18 cellular contexts compared by ENCODE assay signal in the genomic region with DNA sequence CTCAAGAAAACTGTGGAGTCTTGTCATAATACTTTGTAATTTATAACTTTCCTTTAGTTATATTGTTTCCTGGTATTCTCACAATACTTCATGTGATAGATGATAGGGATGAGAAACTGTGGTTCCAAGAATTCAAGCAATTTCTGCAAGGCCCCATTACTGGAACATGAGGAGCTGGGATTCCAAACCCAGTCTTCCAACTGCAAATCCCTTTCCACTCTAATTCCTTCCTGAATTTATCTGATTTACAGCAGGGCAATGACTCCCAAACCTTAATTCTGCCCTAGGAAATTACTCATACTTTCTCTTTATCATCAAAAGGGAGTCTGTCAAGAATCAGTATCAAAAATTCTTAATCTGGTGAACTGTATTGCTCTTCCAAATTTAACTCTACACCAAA. TPM values are rescaled to one million over a fixed set of nuclear protein-coding genes. Genes with fewer than 3 reads are reported as not detected.
A peak's percentile ranks its signal among the peaks of the same experiment; 100 is the strongest.
DNase-seq lines count a peak whose midpoint lies in the region; FAIRE-seq and TF ChIP-seq lines count a peak whose summit lies in the region.
"Had no signal": no experiment of that assay in that cellular context is flagged by ENCODE, and none has a peak within 500 bp of the region (broad histone marks: within the 10 kb centered on the region; RNA-seq: fewer than 3 reads in every experiment).

No MANE protein-coding gene starts in this region.

- CTCF ChIA-PET in endothelial cell of umbilical vein (lab: Charles Lee) (interaction anchor here (0.8 kb wide), 1 partner anchor 338 kb away, joined by 3 read pairs; no protein-coding TSS in a partner anchor), HEK293T (lab: Yijun Ruan, JAX) (no interaction called here)
- CTCF ChIA-PET in activated CD4-positive, alpha-beta memory T cell treated with anti-CD3 and anti-CD28 coated beads, Interleukin-2, amount 10 ng/mL, durations not matched to agents 7 days and 5 days (lab: Charles Lee): no interaction called here

- H3K27ac Mint-ChIP-seq in activated CD4-positive, alpha-beta memory T cell treated with anti-CD3 and anti-CD28 coated beads, Interleukin-2, amount 10 ng/mL, durations not matched to agents 7 days and 5 days: no peak overlapping the region
- H3K27ac Mint-ChIP-seq: CD14-positive monocyte; CD4-positive, alpha-beta memory T cell had no signal

- BruUV-seq in endothelial cell of umbilical vein (replicated peaks; lab: Mats Ljungman, UMichigan): no TSS peak

- H3K9me3 ChIP-seq in Karpas-422 (ENCODE audit: low read length): no peaks in the 10 kb centered on the region
- H3K9me3 ChIP-seq in endothelial cell of umbilical vein (replicated peaks; ENCODE audit: control insufficient read depth, insufficient read depth, low read length): no peaks in the 10 kb centered on the region
- no peaks in the 10 kb centered on the region for H3K9me3 ChIP-seq in vagina
- H3K9me3 ChIP-seq: BLaER1, HAP-1 had no signal

- no peak overlapping the region for H3K9ac ChIP-seq in Karpas-422 (ENCODE audit: low read length)
- no peak overlapping the region for H3K9ac ChIP-seq in endothelial cell of umbilical vein (replicated peaks; ENCODE audit: extremely low read depth, insufficient read depth, low read length)
- H3K9ac ChIP-seq: BLaER1, GM23248 had no signal

- no peaks in the 10 kb centered on the region for H3K9me2 ChIP-seq in Karpas-422 (replicated peaks; ENCODE audit: insufficient read depth, low read length)

- H3K4me3 Mint-ChIP-seq in activated CD4-positive, alpha-beta memory T cell treated with anti-CD3 and anti-CD28 coated beads, Interleukin-2, amount 10 ng/mL, durations not matched to agents 7 days and 5 days: no peak overlapping the region
- H3K4me3 Mint-ChIP-seq: CD14-positive monocyte; CD4-positive, alpha-beta memory T cell had no signal

- H3K79me2 ChIP-seq in Karpas-422 (ENCODE audit: low read length) (no peaks in the 10 kb centered on the region), endothelial cell of umbilical vein (ENCODE audit: control insufficient read depth, insufficient read depth, low read length) (no peaks in the 10 kb centered on the region)

- DNase-seq in Karpas-422: no peak
- DNase-seq in NCI-H69 (lab: John Stamatoyannopoulos, UW): peak; percentile 37
- DNase-seq in endothelial cell of umbilical vein (ENCODE audit: low read depth, low spot score): no peak
- DNase-seq in retina: peak; percentile 26
- no peak for DNase-seq in activated CD4-positive, alpha-beta memory T cell treated with anti-CD3 and anti-CD28 coated beads, Interleukin-2, amount 10 ng/mL, durations not matched to agents 7 days and 5 days
- DNase-seq in vagina (ENCODE audit: extremely low spot score in 2 of 2): no peak
- no peak for DNase-seq in HEK293T (ENCODE audit: extremely low spot score)
- DNase-seq: 8988T; CD4-positive, alpha-beta memory T cell; DMS153; DMS79; GDM1; GM23248 had no signal

- no peaks in the 10 kb centered on the region for H3K36me3 Mint-ChIP-seq in activated CD4-positive, alpha-beta memory T cell treated with anti-CD3 and anti-CD28 coated beads, Interleukin-2, amount 10 ng/mL, durations not matched to agents 7 days and 5 days (ENCODE audit: low read depth)
- H3K36me3 Mint-ChIP-seq: CD14-positive monocyte; CD4-positive, alpha-beta memory T cell had no signal

- no peaks in the 10 kb centered on the region for H3K27me3 Mint-ChIP-seq in activated CD4-positive, alpha-beta memory T cell treated with anti-CD3 and anti-CD28 coated beads, Interleukin-2, amount 10 ng/mL, durations not matched to agents 7 days and 5 days

- dilution Hi-C loops in endothelial cell of umbilical vein (cut with MboI; ENCODE audit: extremely low pct_ligation_motif_present, low sequenced_read_pairs): no loop called here

- POLR2A ChIA-PET in endothelial cell of umbilical vein (lab: Charles Lee): no interaction called here
- POLR2A ChIA-PET in activated CD4-positive, alpha-beta memory T cell treated with anti-CD3 and anti-CD28 coated beads, Interleukin-2, amount 10 ng/mL, durations not matched to agents 7 days and 5 days (lab: Charles Lee): no interaction called here
- POLR2A ChIA-PET in HEK293T (lab: Yijun Ruan, JAX): no interaction called here

- peak; percentile 46 for FAIRE-seq in endothelial cell of umbilical vein (lab: Jason Lieb, UNC)
- FAIRE-seq: GM12892, GM18507 had no signal

- H3K27me3 ChIP-seq in Karpas-422 (ENCODE audit: low read length) (no peaks in the 10 kb centered on the region), endothelial cell of umbilical vein (ENCODE audit: control insufficient read depth in 2 of 2, insufficient read depth in 2 of 2, low read length in 2 of 2) (no peaks in the 10 kb centered on the region), vagina (no peaks in the 10 kb centered on the region)
- H3K27me3 ChIP-seq: BLaER1 had no signal

- intact Hi-C loops in endothelial cell of umbilical vein (cut with micrococcal nuclease) (no loop called here), vagina (cut with DNase I) (no loop called here)

- H4K20me1 ChIP-seq in Karpas-422 (ENCODE audit: insufficient read depth, low read depth, low read length) (no peaks in the 10 kb centered on the region), endothelial cell of umbilical vein (replicated peaks; ENCODE audit: control insufficient read depth, extremely low read depth, insufficient read depth, low read length) (no peaks in the 10 kb centered on the region)
- H4K20me1 ChIP-seq: BLaER1 had no signal

- no peaks in the 10 kb centered on the region for H3K9me1 ChIP-seq in endothelial cell of umbilical vein (replicated peaks; ENCODE audit: control insufficient read depth, extremely low read depth, insufficient read depth, low read length)

- H3K27ac ChIP-seq in Karpas-422 (ENCODE audit: low read length) (no peak overlapping the region), endothelial cell of umbilical vein (ENCODE audit: insufficient read depth, low read depth, low read length) (no peak overlapping the region), vagina (no peak overlapping the region)
- H3K27ac ChIP-seq: BLaER1, GM23248 had no signal

- H3K4me2 ChIP-seq in Karpas-422 (ENCODE audit: low read depth, low read length, poor library complexity, severe bottlenecking) (peak overlapping the region; percentile 10), endothelial cell of umbilical vein (ENCODE audit: insufficient read depth, low read length) (no peak overlapping the region)
- H3K4me2 ChIP-seq: BLaER1 had no signal

- H3K4me1 ChIP-seq in Karpas-422 (ENCODE audit: low read length): peaks cover 12% of the 10 kb centered on the region
- H3K4me1 ChIP-seq in endothelial cell of umbilical vein (ENCODE audit: control insufficient read depth, extremely low read depth, insufficient read depth, low read length): no peaks in the 10 kb centered on the region
- no peaks in the 10 kb centered on the region for H3K4me1 ChIP-seq in vagina
- H3K4me1 ChIP-seq: BLaER1, HAP-1 had no signal

- no peaks in the 10 kb centered on the region for H3K36me3 ChIP-seq in Karpas-422 (ENCODE audit: insufficient read depth, low read length)
- no peaks in the 10 kb centered on the region for H3K36me3 ChIP-seq in endothelial cell of umbilical vein (ENCODE audit: control insufficient read depth in 2 of 2, extremely low read depth in 1 of 2, insufficient read depth in 2 of 2, low read length in 2 of 2)
- H3K36me3 ChIP-seq in vagina: no peaks in the 10 kb centered on the region
- H3K36me3 ChIP-seq: BLaER1, HAP-1 had no signal

- TF ChIP-seq POLR2A in endothelial cell of umbilical vein (IDR thresholded peaks at IDR 0.05; ENCODE audit: low read depth, low read length) (no peak), vagina (IDR thresholded peaks at IDR 0.05) (no peak)

- no peaks in the 10 kb centered on the region for H3K4me1 Mint-ChIP-seq in activated CD4-positive, alpha-beta memory T cell treated with anti-CD3 and anti-CD28 coated beads, Interleukin-2, amount 10 ng/mL, durations not matched to agents 7 days and 5 days
- H3K4me1 Mint-ChIP-seq: CD14-positive monocyte; CD4-positive, alpha-beta memory T cell had no signal

- H2AFZ ChIP-seq in Karpas-422 (ENCODE audit: low read length) (no peak overlapping the region), endothelial cell of umbilical vein (ENCODE audit: low read depth, low read length) (no peak overlapping the region)
- H2AFZ ChIP-seq: GM23248 had no signal

- TF ChIP-seq CTCF in endothelial cell of umbilical vein (IDR thresholded peaks at IDR 0.05; ENCODE audit: extremely low read depth in 1 of 2, insufficient read depth in 1 of 2, low read depth in 1 of 2, low read length in 2 of 2): no peak
- TF ChIP-seq CTCF in vagina (IDR thresholded peaks at IDR 0.05): no peak

- no peak overlapping the region for H3K4me3 ChIP-seq in Karpas-422 (ENCODE audit: low read length)
- no peak overlapping the region for H3K4me3 ChIP-seq in endothelial cell of umbilical vein (replicated peaks in 1 of 3; ENCODE audit: insufficient read depth in 1 of 3, low read depth in 1 of 3, low read length in 3 of 3)
- H3K4me3 ChIP-seq in vagina: no peak overlapping the region
- H3K4me3 ChIP-seq: BLaER1, GM23248, HAP-1 had no signal

- no peaks in the 10 kb centered on the region for H3K9me3 Mint-ChIP-seq in activated CD4-positive, alpha-beta memory T cell treated with anti-CD3 and anti-CD28 coated beads, Interleukin-2, amount 10 ng/mL, durations not matched to agents 7 days and 5 days

RNA-seq across cellular contexts. Expression of a gene that starts 41.7 kb away (rescaled TPM):
- not detected in 2 replicates for total RNA-seq in Karpas-422 (2014; rRNA removed; shearing (Covaris generic); ENCODE audit: low replicate concordance)
- total RNA-seq in endothelial cell of umbilical vein (235 and 288 TPM in 2 replicates), vagina (261 TPM)
- polyA plus RNA-seq in endothelial cell of umbilical vein: 155 and 185 TPM in 2 replicates
- polyA plus RNA-seq in endothelial cell of umbilical vein (2011; cell fraction: cytosol; rRNA removed): 164 and 180 TPM in 2 replicates
- 150 and 213 TPM in 2 replicates for polyA plus RNA-seq in endothelial cell of umbilical vein (2011; cell fraction: nucleus; rRNA removed)
- 411 and 451 TPM in 2 replicates for polyA plus RNA-seq in endothelial cell of umbilical vein (2012)
- polyA minus RNA-seq in endothelial cell of umbilical vein: 426 and 450 TPM in 2 replicates
- polyA minus RNA-seq in endothelial cell of umbilical vein (2011; cell fraction: cytosol; rRNA and poly(A)+ RNA removed): not detected
- polyA minus RNA-seq in endothelial cell of umbilical vein (2011; cell fraction: nucleus; rRNA and poly(A)+ RNA removed): 173 and 254 TPM in 2 replicates
- not detected for total RNA-seq in activated CD4-positive, alpha-beta memory T cell treated with anti-CD3 and anti-CD28 coated beads, Interleukin-2, amount 10 ng/mL, durations not matched to agents 7 days and 5 days
- total RNA-seq: CD4-positive, alpha-beta memory T cell had no signal
- polyA plus RNA-seq: CD14-positive monocyte; CD4-positive, alpha-beta memory T cell had no signal

RNA-seq across cellular contexts. Expression of a gene that starts 59.4 kb away (rescaled TPM):
- 27.5 and 66.8 TPM in 2 replicates for total RNA-seq in Karpas-422 (2014; rRNA removed; shearing (Covaris generic); ENCODE audit: low replicate concordance)
- total RNA-seq in endothelial cell of umbilical vein (4.0 and 4.3 TPM in 2 replicates), vagina (9.8 TPM)
- polyA plus RNA-seq in endothelial cell of umbilical vein: 0.62 and 2.5 TPM in 2 replicates
- 1.0 and 1.2 TPM in 2 replicates for polyA plus RNA-seq in endothelial cell of umbilical vein (2011; cell fraction: cytosol; rRNA removed)
- 9.1 and 9.2 TPM in 2 replicates for polyA plus RNA-seq in endothelial cell of umbilical vein (2011; cell fraction: nucleus; rRNA removed)
- 1.9 and 2.5 TPM in 2 replicates for polyA plus RNA-seq in endothelial cell of umbilical vein (2012)
- 3.4 and 4.9 TPM in 2 replicates for polyA minus RNA-seq in endothelial cell of umbilical vein
- 2.5 TPM for polyA minus RNA-seq in endothelial cell of umbilical vein (2011; cell fraction: cytosol; rRNA and poly(A)+ RNA removed)
- polyA minus RNA-seq in endothelial cell of umbilical vein (2011; cell fraction: nucleus; rRNA and poly(A)+ RNA removed): 20.1 and 22.6 TPM in 2 replicates
- total RNA-seq in activated CD4-positive, alpha-beta memory T cell treated with anti-CD3 and anti-CD28 coated beads, Interleukin-2, amount 10 ng/mL, durations not matched to agents 7 days and 5 days: 1 to 10 TPM; 6.3 to 8.9 TPM

Comparison
In these comparisons a context has a peak if more than half of its experiments do, and no peak if none do; other contexts are left out.
1. DNase-seq: peak in NCI-H69 (single experiment) and retina (single experiment); none in Karpas-422 (single experiment), endothelial cell of umbilical vein (single experiment), activated CD4-positive, alpha-beta memory T cell treated with anti-CD3 and anti-CD28 coated beads, Interleukin-2, amount 10 ng/mL, durations not matched to agents 7 days and 5 days (single experiment), vagina (0 of 2) and HEK293T (single experiment).
2. RNA of a gene that starts 41.7 kb away (total RNA-seq): 261 TPM in vagina (single experiment) and 235 to 288 TPM in endothelial cell of umbilical vein; not detected in Karpas-422 and not detected in activated CD4-positive, alpha-beta memory T cell treated with anti-CD3 and anti-CD28 coated beads, Interleukin-2, amount 10 ng/mL, durations not matched to agents 7 days and 5 days; every median in the first group is over 100 times any median in the second.